9 cellular contexts compared by ENCODE assay signal in the genomic region with DNA sequence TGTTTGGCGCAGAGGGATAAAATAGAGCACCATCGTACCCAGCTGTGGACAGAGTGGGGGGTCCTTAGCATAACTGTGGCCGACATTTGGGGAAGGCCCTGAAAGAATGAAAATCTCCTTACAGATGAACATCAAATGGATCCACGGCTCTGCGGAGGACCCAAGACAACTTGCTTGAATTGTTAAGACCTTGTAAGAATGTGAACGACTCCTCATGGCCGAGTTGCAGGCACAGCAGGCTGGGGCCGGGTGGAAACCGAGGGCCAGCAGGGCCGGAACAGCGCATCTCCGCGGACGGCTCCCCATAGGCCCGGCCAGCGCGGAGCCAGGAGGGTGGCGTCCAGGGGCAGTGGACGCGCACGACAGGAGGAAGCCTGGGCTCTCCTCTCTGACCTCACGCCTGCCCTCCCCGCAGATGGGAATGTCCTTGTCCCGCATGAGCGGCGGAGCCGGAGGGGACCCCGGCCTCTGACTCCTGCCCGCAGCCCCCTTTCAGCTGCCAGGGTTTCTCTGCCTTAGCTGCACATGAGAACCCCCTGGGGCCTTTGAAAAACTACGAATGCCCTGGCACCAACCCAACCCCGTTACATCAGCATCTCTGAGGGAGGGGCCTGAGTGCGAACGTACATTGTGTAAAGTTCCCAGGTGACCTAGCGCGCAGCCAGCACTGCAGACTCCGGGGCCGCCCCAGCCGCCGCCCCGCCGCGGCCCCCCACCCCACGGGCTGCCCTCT. TPM values are rescaled to one million over a fixed set of nuclear protein-coding genes. Genes with fewer than 3 reads are reported as not detected.
DNase-seq lines count a peak whose midpoint lies in the region; FAIRE-seq and TF ChIP-seq lines count a peak whose summit lies in the region.
"Had no signal": no experiment of that assay in that cellular context is flagged by ENCODE, and none has a peak within 500 bp of the region (broad histone marks: within the 10 kb centered on the region; RNA-seq: fewer than 3 reads in every experiment).

No MANE protein-coding gene starts in this region.

- POLR2A ChIA-PET in H1 (lab: Charles Lee; ENCODE audit: partially characterized antibody), result interaction anchor here (0.8 to 2.3 kb wide), 3 partner anchors 9 to 40 kb away, joined by 3 to 7 read pairs (median 4); partner anchors contain the start of gene PTCH1

- H4K5ac ChIP-seq in H1 (ENCODE audit: insufficient read length, low read depth, low read length) (no peak overlapping the region), mesendoderm (ENCODE audit: low read length) (no peak overlapping the region)

- no peak overlapping the region for H3K4me3 Mint-ChIP-seq in activated CD4-positive, alpha-beta T cell treated with anti-CD3 and anti-CD28 coated beads, Interleukin-2, amount 10 ng/mL, durations not matched to agents 24 days and 14 days
- peak overlapping the region in 1 of 2 donors; percentile 47 for H3K4me3 Mint-ChIP-seq in CD14-positive monocyte

- H4K8ac ChIP-seq in H1 (ENCODE audit: extremely low read depth, insufficient read depth, low read length) (0 out of 2 replicates have a peak overlapping the region, but pooled peaks have one; percentile 75), mesendoderm (ENCODE audit: low read depth, low read length) (no peak overlapping the region)

- H3K36me3 ChIP-seq in H1 (ENCODE audit: control insufficient read depth in 2 of 4, insufficient read depth in 4 of 4, low read length in 3 of 4), result no peaks in the 10 kb centered on the region; a peak in 1 of 8 replicates
- H3K36me3 ChIP-seq in mesendoderm (ENCODE audit: control insufficient read depth, insufficient read depth, low read length), result no peaks in the 10 kb centered on the region
- H3K36me3 ChIP-seq in thyroid gland, result no peaks in the 10 kb centered on the region
- H3K36me3 ChIP-seq in esophagus squamous epithelium, result no peaks in the 10 kb centered on the region
- no peaks in the 10 kb centered on the region for H3K36me3 ChIP-seq in transverse colon
- H3K36me3 ChIP-seq: colonic mucosa had no signal

- no peak overlapping the region for H4K91ac ChIP-seq in H1 (replicated peaks; ENCODE audit: insufficient read length, low read length)

- H3K4me1 ChIP-seq in H1 (replicated peaks in 1 of 4; ENCODE audit: control insufficient read depth in 3 of 4, insufficient read depth in 4 of 4, low read length in 3 of 4), result peaks cover 0 to 22% (median 8%) of the 10 kb centered on the region in 4 experiments; a peak in 6 of 7 replicates
- H3K4me1 ChIP-seq in mesendoderm (ENCODE audit: control insufficient read depth, low read depth, low read length), result peaks cover 4% of the 10 kb centered on the region
- H3K4me1 ChIP-seq in thyroid gland, result peaks cover 5% of the 10 kb centered on the region in 2 donors
- H3K4me1 ChIP-seq in esophagus squamous epithelium, result no peaks in the 10 kb centered on the region
- no peaks in the 10 kb centered on the region for H3K4me1 ChIP-seq in transverse colon
- H3K4me1 ChIP-seq: colonic mucosa had no signal

- FAIRE-seq in H1 (lab: Jason Lieb, UNC), result peak; percentile 81

- peak in 1 of 2 experiments; percentile 82; a peak in 1 of 3 replicates for TF ChIP-seq EP300 in H1 (IDR thresholded peaks at IDR 0.05; ENCODE audit: borderline replicate concordance in 1 of 2, low read depth in 2 of 2, low read length in 2 of 2)
- no peak for TF ChIP-seq EP300 in transverse colon (IDR thresholded peaks at IDR 0.05; ENCODE audit: low read depth)

- intact Hi-C loops in activated CD4-positive, alpha-beta T cell treated with anti-CD3 and anti-CD28 coated beads, Interleukin-2, amount 10 ng/mL, durations not matched to agents 24 days and 14 days (cut with micrococcal nuclease), result no loop called here
- intact Hi-C loops in thyroid gland (cut with DNase I) (no loop called here), esophagus squamous epithelium (cut with DNase I) (no loop called here), CD14-positive monocyte (cut with micrococcal nuclease) (no loop called here), transverse colon (cut with DNase I; ENCODE audit: low total_unique reads) (loop anchor here (5.0 kb wide), 1 partner anchor 694 kb away; no protein-coding TSS in a partner anchor)

- TF ChIP-seq RAD21 in H1 (IDR thresholded peaks at IDR 0.05 in 1 of 2, conservative IDR thresholded peaks at IDR 0.05 in 1 of 2; ENCODE audit: low read depth in 2 of 2, low read length in 2 of 2), result peak in 1 of 2 experiments; percentile 24; a peak in 1 of 4 replicates

- TF ChIP-seq CTCF in H1 (IDR thresholded peaks at IDR 0.05; ENCODE audit: control extremely low read depth in 1 of 3, insufficient read depth in 1 of 3, low read depth in 1 of 3, low read length in 3 of 3), result no peak
- no peak for TF ChIP-seq CTCF in thyroid gland (IDR thresholded peaks at IDR 0.05)
- TF ChIP-seq CTCF in esophagus squamous epithelium (IDR thresholded peaks at IDR 0.05), result no peak
- no peak for TF ChIP-seq CTCF in CD14-positive monocyte (IDR thresholded peaks at IDR 0.05)
- TF ChIP-seq CTCF in transverse colon (IDR thresholded peaks at IDR 0.05), result no peak

- H2BK20ac ChIP-seq in H1 (ENCODE audit: low read length), result no peak overlapping the region

- H3K27ac Mint-ChIP-seq in activated CD4-positive, alpha-beta T cell treated with anti-CD3 and anti-CD28 coated beads, Interleukin-2, amount 10 ng/mL, durations not matched to agents 24 days and 14 days, result no peak overlapping the region
- H3K27ac Mint-ChIP-seq in CD14-positive monocyte, result no peak overlapping the region

- peak overlapping the region; percentile 35 to 69 (median 45) for H3K4me3 ChIP-seq in H1 (ENCODE audit: extremely low read depth in 1 of 4, insufficient read depth in 2 of 4, low read depth in 3 of 4, low read length in 4 of 4)
- peak overlapping the region; percentile 6 for H3K4me3 ChIP-seq in mesendoderm (ENCODE audit: low read length)
- peak overlapping the region in 1 of 3 donors; percentile 17 for H3K4me3 ChIP-seq in thyroid gland (replicated peaks in 1 of 3)
- peak overlapping the region in 1 of 4 donors; percentile 25 for H3K4me3 ChIP-seq in esophagus squamous epithelium
- H3K4me3 ChIP-seq in transverse colon, result no peak overlapping the region
- H3K4me3 ChIP-seq: colonic mucosa had no signal

- H3K18ac ChIP-seq in H1 (ENCODE audit: extremely low read depth, low read length) (no peak overlapping the region), mesendoderm (ENCODE audit: low read length) (no peak overlapping the region)

- CTCF ChIA-PET in H1 (lab: Charles Lee; ENCODE audit: partially characterized antibody), result interaction anchor here (1.5 kb wide), 1 partner anchor 174 kb away, joined by 4 read pairs; no protein-coding TSS in a partner anchor

- peak; percentile 8 for DNase-seq in activated CD4-positive, alpha-beta T cell treated with anti-CD3 and anti-CD28 coated beads, Interleukin-2, amount 50 U/mL, for 1 hour
- DNase-seq in activated CD4-positive, alpha-beta T cell treated with anti-CD3 and anti-CD28 coated beads, Interleukin-2, amount 10 ng/mL, durations not matched to agents 24 days and 14 days, result no peak
- DNase-seq in H1 (ENCODE audit: low read depth in 1 of 2, low spot score in 2 of 2) (peak; percentile 73 to 80), mesendoderm (peak; percentile 74), thyroid gland (peak; percentile 62 to 63), esophagus squamous epithelium (lab: John Stamatoyannopoulos, UW) (no peak), CD14-positive monocyte (ENCODE audit: low spot score) (no peak), transverse colon (no peak)
- DNase-seq: colonic mucosa had no signal

- H3K79me2 ChIP-seq in H1 (ENCODE audit: control insufficient read depth in 1 of 2, insufficient read depth in 2 of 2, low read length in 2 of 2) (0 out of 4 replicates have a peak, but pooled peaks cover 0 to 3% of the 10 kb centered on the region in 2 experiments), mesendoderm (ENCODE audit: control insufficient read depth, insufficient read depth, low read length) (no peaks in the 10 kb centered on the region)

- H2AK5ac ChIP-seq in H1 (ENCODE audit: low read depth, low read length), result no peak overlapping the region
- no peak overlapping the region for H2AK5ac ChIP-seq in mesendoderm (ENCODE audit: low read length)

- peaks cover 38% of the 10 kb centered on the region for H3K27me3 Mint-ChIP-seq in activated CD4-positive, alpha-beta T cell treated with anti-CD3 and anti-CD28 coated beads, Interleukin-2, amount 10 ng/mL, durations not matched to agents 24 days and 14 days
- H3K27me3 Mint-ChIP-seq in CD14-positive monocyte (ENCODE audit: low read depth in 3 of 3), result peaks cover 29 to 47% (median 39%) of the 10 kb centered on the region in 3 donors

- H4K20me1 ChIP-seq in H1 (replicated peaks in 1 of 2; ENCODE audit: control insufficient read depth in 1 of 2, insufficient read depth in 2 of 2, low read length in 2 of 2), result peaks cover 0 to 6% of the 10 kb centered on the region in 2 experiments

- H3K4me1 Mint-ChIP-seq in activated CD4-positive, alpha-beta T cell treated with anti-CD3 and anti-CD28 coated beads, Interleukin-2, amount 10 ng/mL, durations not matched to agents 24 days and 14 days, result no peaks in the 10 kb centered on the region
- no peaks in the 10 kb centered on the region for H3K4me1 Mint-ChIP-seq in CD14-positive monocyte

- peaks cover 30 to 77% (median 53%) of the 10 kb centered on the region in 4 experiments for H3K27me3 ChIP-seq in H1 (replicated peaks in 1 of 4; ENCODE audit: control insufficient read depth in 3 of 4, extremely low read depth in 1 of 4, insufficient read depth in 3 of 4, low read length in 3 of 4)
- peaks cover 3% of the 10 kb centered on the region for H3K27me3 ChIP-seq in mesendoderm (ENCODE audit: insufficient read depth, low read length, poor library complexity)
- no peaks in the 10 kb centered on the region for H3K27me3 ChIP-seq in thyroid gland
- H3K27me3 ChIP-seq in esophagus squamous epithelium, result peaks cover 0 to 47% (median 0%) of the 10 kb centered on the region in 4 donors
- no peaks in the 10 kb centered on the region for H3K27me3 ChIP-seq in transverse colon
- H3K27me3 ChIP-seq: colonic mucosa had no signal

- H3K23ac ChIP-seq in H1 (ENCODE audit: insufficient read length), result no peak overlapping the region
- no peak overlapping the region for H3K23ac ChIP-seq in mesendoderm (ENCODE audit: low read length)

- H2BK12ac ChIP-seq in H1 (ENCODE audit: low read depth, low read length), result no peak overlapping the region

- WGBS in H1 (ENCODE audit: extremely low coverage in 1 of 2, insufficient coverage in 1 of 2, insufficient read length in 1 of 2, insufficient replicate concordance in 2 of 2, low coverage in 1 of 2, low lambda C conversion rate in 2 of 2, missing lambda C conversion rate in 1 of 2), 2 experiments, result 3% methylated on average over 38 of the region's 43 CpGs; no CpG with 5 or more reads in 1 of the 2 experiments
- WGBS in mesendoderm (ENCODE audit: extremely low coverage, insufficient coverage, low lambda C conversion rate), result no CpG with 5 or more reads among the region's 43 CpGs
- WGBS in thyroid gland, 2 donors, result 21 to 33% methylated on average over 27 to 32 of the region's 43 CpGs
- 69 to 74% methylated on average over 20 to 24 of the region's 43 CpGs for WGBS in esophagus squamous epithelium, 2 donors
- WGBS in transverse colon (ENCODE audit: low coverage in 1 of 2), 2 donors, result 68 to 72% methylated on average over 20 to 43 of the region's 43 CpGs

- H3K9me3 ChIP-seq in H1 (ENCODE audit: insufficient read depth in 2 of 2, low read depth in 1 of 2, low read length in 1 of 2), result 0 out of 4 replicates have a peak, but pooled peaks cover 0 to 4% of the 10 kb centered on the region in 2 experiments
- H3K9me3 ChIP-seq in thyroid gland, result no peaks in the 10 kb centered on the region
- no peaks in the 10 kb centered on the region for H3K9me3 ChIP-seq in esophagus squamous epithelium
- H3K9me3 ChIP-seq in transverse colon, result no peaks in the 10 kb centered on the region
- H3K9me3 ChIP-seq: colonic mucosa had no signal

- no peak overlapping the region; the same call in 1 of the 2 replicates for H2BK5ac ChIP-seq in H1 (ENCODE audit: low read depth, low read length)
- no peak overlapping the region for H2BK5ac ChIP-seq in mesendoderm (ENCODE audit: low read length)

- H3K79me1 ChIP-seq in H1 (ENCODE audit: low read depth, low read length) (peaks cover 4% of the 10 kb centered on the region), mesendoderm (ENCODE audit: low read length) (no peaks in the 10 kb centered on the region)

- H3K27ac ChIP-seq in H1 (ENCODE audit: low read depth, low read length), result no peak overlapping the region
- H3K27ac ChIP-seq in mesendoderm (ENCODE audit: low read depth, low read length), result no peak overlapping the region
- no peak overlapping the region for H3K27ac ChIP-seq in thyroid gland
- no peak overlapping the region for H3K27ac ChIP-seq in esophagus squamous epithelium
- H3K27ac ChIP-seq in transverse colon, result no peak overlapping the region
- H3K27ac ChIP-seq: colonic mucosa had no signal

- H3K23me2 ChIP-seq in H1 (ENCODE audit: low read depth, low read length), result peaks cover 8% of the 10 kb centered on the region

- H3K9ac ChIP-seq in H1 (replicated peaks in 1 of 4; ENCODE audit: extremely low read depth in 1 of 4, low read depth in 3 of 4, low read length in 3 of 4), result peak overlapping the region in 3 of 4 experiments; percentile 15 to 57 (median 36); a peak in 3 of 7 replicates
- H3K9ac ChIP-seq in mesendoderm (ENCODE audit: low read length), result peak overlapping the region; percentile 54

- peak overlapping the region; percentile 93 to 95 for H3K4me2 ChIP-seq in H1 (ENCODE audit: insufficient read depth in 1 of 2, low read depth in 2 of 2, low read length in 2 of 2)
- peak overlapping the region; percentile 31 for H3K4me2 ChIP-seq in mesendoderm (ENCODE audit: low read length)

- H3K56ac ChIP-seq in H1 (replicated peaks; ENCODE audit: insufficient read length, low read depth, low read length) (peak overlapping the region; percentile 37), mesendoderm (ENCODE audit: low read length) (peak overlapping the region; percentile 61)

- no peak overlapping the region for H2BK120ac ChIP-seq in H1 (replicated peaks; ENCODE audit: low read depth, low read length)
- no peak overlapping the region for H2BK120ac ChIP-seq in mesendoderm (ENCODE audit: low read depth, low read length)

- H3K9me3 Mint-ChIP-seq in activated CD4-positive, alpha-beta T cell treated with anti-CD3 and anti-CD28 coated beads, Interleukin-2, amount 10 ng/mL, durations not matched to agents 24 days and 14 days, result peaks cover 6% of the 10 kb centered on the region
- peaks cover 6 to 19% (median 11%) of the 10 kb centered on the region in 7 donors for H3K9me3 Mint-ChIP-seq in CD14-positive monocyte

- peak overlapping the region; percentile 8; the same call in 1 of the 2 replicates for H2AFZ ChIP-seq in H1 (ENCODE audit: low read length)

- TF ChIP-seq POLR2A in H1 (IDR thresholded peaks at IDR 0.05; ENCODE audit: control extremely low read depth in 1 of 2, low read depth in 2 of 2, low read length in 2 of 2) (no peak), thyroid gland (IDR thresholded peaks at IDR 0.05) (peak in 1 of 2 donors; percentile 19), esophagus squamous epithelium (IDR thresholded peaks at IDR 0.05) (no peak), transverse colon (IDR thresholded peaks at IDR 0.05) (no peak)

- H2BK15ac ChIP-seq in H1 (ENCODE audit: low read length) (no peak overlapping the region), mesendoderm (replicated peaks; ENCODE audit: low read depth) (no peak overlapping the region)

- in situ Hi-C loops in transverse colon (cut with MboI; ENCODE audit: low pct_ligation_motif_present in 1 of 4, low pct_unique_long_range_greater_than_20kb in 1 of 4, low sequenced_read_pairs in 3 of 4), result no loop called here

- H3K14ac ChIP-seq in H1 (ENCODE audit: insufficient read length), result no peak overlapping the region

- H3K4ac ChIP-seq in H1 (replicated peaks; ENCODE audit: insufficient read length, low read depth, low read length) (no peak overlapping the region), mesendoderm (ENCODE audit: low read depth, low read length) (no peak overlapping the region)

- H3K36me3 Mint-ChIP-seq in activated CD4-positive, alpha-beta T cell treated with anti-CD3 and anti-CD28 coated beads, Interleukin-2, amount 10 ng/mL, durations not matched to agents 24 days and 14 days (ENCODE audit: low read depth), result no peaks in the 10 kb centered on the region
- H3K36me3 Mint-ChIP-seq in CD14-positive monocyte, result no peaks in the 10 kb centered on the region

RNA-seq across cellular contexts. Expression of gene PTCH1, which starts 36.2 kb away (rescaled TPM):
- total RNA-seq in activated CD4-positive, alpha-beta T cell treated with anti-CD3 and anti-CD28 coated beads, Interleukin-2, amount 10 ng/mL, durations not matched to agents 24 days and 14 days, result 4.2 and 5.0 TPM in 2 replicates
- 34.1 and 42.3 TPM in 2 replicates for total RNA-seq in H1 (2021; fragmentation: NEBNext Ultra II Directional; extraction: Animal tissue kit (Norgen Biotek cat#: 25700))
- polyA plus RNA-seq in H1 (2011; rRNA removed) (6.4 and 17.9 TPM in 2 replicates), CD14-positive monocyte (not detected)
- polyA plus RNA-seq in H1 (2011; cell fraction: cytosol; rRNA removed), result 6.7 TPM
- polyA plus RNA-seq in H1 (2011; cell fraction: nucleus; rRNA removed), result 30.2 TPM
- polyA plus RNA-seq in H1 (2012, experiment 1 of 2), result 8.8 to 11.1 TPM (median 10.7 TPM) in 4 replicates
- polyA plus RNA-seq in H1 (2012, experiment 2 of 2), result 14.3 TPM
- 12.6 TPM for polyA plus RNA-seq in H1 (2013, experiment 1 of 2)
- 12.5 TPM for polyA plus RNA-seq in H1 (2013, experiment 2 of 2)
- polyA minus RNA-seq in H1 (2011; rRNA and poly(A)+ RNA removed), result 18.6 and 19.0 TPM in 2 replicates
- polyA minus RNA-seq in H1 (2011; cell fraction: cytosol; rRNA and poly(A)+ RNA removed), result 24.4 TPM
- 60.1 TPM for polyA minus RNA-seq in H1 (2011; cell fraction: nucleus; rRNA and poly(A)+ RNA removed)
- 11.7 TPM for polyA plus RNA-seq in mesendoderm (2013, experiment 1 of 2)
- 11.3 TPM for polyA plus RNA-seq in mesendoderm (2013, experiment 2 of 2)
- total RNA-seq in thyroid gland (100 to 1,000 TPM in 1 of 4 donors, 10 to 100 TPM in 3; 10.7 to 293 (median 16.3) TPM), esophagus squamous epithelium (10 to 100 TPM in 1 of 4 donors, 1 to 10 TPM in 3; 1.9 to 11.6 (median 3.5) TPM), transverse colon (10 to 100 TPM; 12.3 to 50.9 (median 26.4) TPM)

Comparison
In these comparisons a context has a peak if more than half of its experiments do, and no peak if none do; other contexts are left out.
1. DNase-seq: peak in activated CD4-positive, alpha-beta T cell treated with anti-CD3 and anti-CD28 coated beads, Interleukin-2, amount 50 U/mL, for 1 hour (single experiment), H1 (2 of 2), mesendoderm (single experiment) and thyroid gland (2 of 2); none in activated CD4-positive, alpha-beta T cell treated with anti-CD3 and anti-CD28 coated beads, Interleukin-2, amount 10 ng/mL, durations not matched to agents 24 days and 14 days (single experiment), esophagus squamous epithelium (single experiment), CD14-positive monocyte (single experiment) and transverse colon (single experiment).
2. H3K4me3 ChIP-seq: peak in H1 (4 of 4) and mesendoderm (single experiment); none in transverse colon (0 of 4).